ENCODE assay signal across 15 cellular contexts in genomic region chr6:119476554-119476953, GRCh38.
DNase-seq lines count a peak whose midpoint lies in the region; ATAC-seq and TF ChIP-seq lines count a peak whose summit lies in the region.
"Had no signal": no experiment of that assay in that cellular context is flagged by ENCODE, and none has a peak within 500 bp of the region (broad histone marks: within the 10 kb centered on the region; RNA-seq: fewer than 3 reads in every experiment).

No MANE protein-coding gene starts in this region.

- H3K9me3 ChIP-seq in vagina (no peaks in the 10 kb centered on the region), upper lobe of left lung (no peaks in the 10 kb centered on the region)
- H3K9me3 ChIP-seq: testis had no signal

- 49 to 75% methylated on average over 4 of the region's 4 CpGs for WGBS in upper lobe of left lung, 2 donors

- TF ChIP-seq POLR2A in vagina (IDR thresholded peaks at IDR 0.05) (no peak), upper lobe of left lung (IDR thresholded peaks at IDR 0.05) (no peak)

- intact Hi-C loops in vagina (cut with DNase I) = no loop called here

- H3K27me3 ChIP-seq in vagina (no peaks in the 10 kb centered on the region), upper lobe of left lung (no peaks in the 10 kb centered on the region)
- H3K27me3 ChIP-seq: testis had no signal

- ATAC-seq in HG02840 (IDR thresholded peaks at IDR 0.05; ENCODE audit: low FRiP score, unreplicated experiment) = peak; percentile 57
- ATAC-seq in HG03571 (IDR thresholded peaks at IDR 0.05; ENCODE audit: unreplicated experiment) = peak; percentile 72
- no peak for ATAC-seq in upper lobe of left lung (ENCODE audit: low FRiP score in 2 of 2)
- ATAC-seq: HCT116; natural killer cell treated with Interleukin-12 subunit alpha and Interleukin-12 subunit beta and Interleukin-15 and Interleukin-18, amount 100 ng/mL, for 72 hours; WTC11 had no signal

- no peaks in the 10 kb centered on the region for H3K4me1 ChIP-seq in vagina
- no peaks in the 10 kb centered on the region for H3K4me1 ChIP-seq in upper lobe of left lung
- H3K4me1 ChIP-seq: testis had no signal

- no peak for TF ChIP-seq CTCF in vagina (IDR thresholded peaks at IDR 0.05)
- TF ChIP-seq CTCF in upper lobe of left lung (IDR thresholded peaks at IDR 0.05) = no peak

- no peaks in the 10 kb centered on the region for H3K36me3 ChIP-seq in vagina
- no peaks in the 10 kb centered on the region for H3K36me3 ChIP-seq in upper lobe of left lung

- peak; percentile 20 for DNase-seq in DMS 273 (lab: John Stamatoyannopoulos, UW; ENCODE audit: unreplicated experiment)
- DNase-seq in DMS 273 treated with DMSO at 0.1 percent for 48 hours (lab: John Stamatoyannopoulos, UW) = no peak
- DNase-seq in vagina (ENCODE audit: extremely low spot score in 2 of 2) = no peak
- no peak for DNase-seq in upper lobe of left lung
- no peak for DNase-seq in UCSD-AML1 (lab: John Stamatoyannopoulos, UW; ENCODE audit: unreplicated experiment)
- DNase-seq in HUDEP-2 (lab: John Stamatoyannopoulos, UW; ENCODE audit: unreplicated experiment in 76 of 76) = no peak
- DNase-seq: EL; stimulated activated CD4-positive, alpha-beta T cell treated with anti-CD3 and anti-CD28 coated beads, Interleukin-2, amount 100 ng/mL, for 48 hours; testis had no signal

- TF ChIP-seq EP300 in upper lobe of left lung (IDR thresholded peaks at IDR 0.05) = no peak

- no peak overlapping the region for H3K4me3 ChIP-seq in vagina
- no peak overlapping the region for H3K4me3 ChIP-seq in upper lobe of left lung
- H3K4me3 ChIP-seq: testis had no signal

- H3K27ac ChIP-seq in vagina = peak overlapping the region; percentile 14
- no peak overlapping the region for H3K27ac ChIP-seq in upper lobe of left lung
- H3K27ac ChIP-seq: 22Rv1, testis had no signal

Comparison
In these comparisons a context has a peak if more than half of its experiments do, and no peak if none do; other contexts are left out.
1. ATAC-seq: peak in HG02840 (single experiment) and HG03571 (single experiment); none in upper lobe of left lung (0 of 2).